In genomic region chr16:57372372-57373116, GRCh38 we compare ENCODE assay signal across 8 cellular contexts. TPM values are rescaled to one million over a fixed set of nuclear protein-coding genes. Genes with fewer than 3 reads are reported as not detected.
DNase-seq lines count a peak whose midpoint lies in the region; ATAC-seq and TF ChIP-seq lines count a peak whose summit lies in the region.

CX3CL1 (plus strand) TSS chr16:57372490; CDS start chr16:57372569, 79 bp downstream.

- H3K4me1 Mint-ChIP-seq in nephron, result peaks cover 23% of the 10 kb centered on the region

- DNase-seq in BE2C, result peak; percentile 90
- DNase-seq in NCI-H82 treated with DMSO at 0.1 percent for 48 hours (lab: John Stamatoyannopoulos, UW; ENCODE audit: unreplicated experiment), result peak; percentile 7
- DNase-seq in fibroblast of the aortic adventitia (ENCODE audit: low read depth), result peak; percentile 50
- DNase-seq in HCEC 1CT, result no peak
- no peak for DNase-seq in NAMALWA (ENCODE audit: low spot score)
- DNase-seq in activated CD4-positive, CD25-positive, alpha-beta regulatory T cell treated with anti-CD3 and anti-CD28 coated beads, Interleukin-2, amount 50 U/mL, for 72 hours, result no peak

- no peaks in the 10 kb centered on the region for H3K9me3 Mint-ChIP-seq in nephron

- peaks cover 24% of the 10 kb centered on the region for H3K4me1 ChIP-seq in BE2C

- H3K36me3 Mint-ChIP-seq in nephron (ENCODE audit: low read depth), result no peaks in the 10 kb centered on the region

- no peaks in the 10 kb centered on the region for H3K27me3 ChIP-seq in BE2C

- H3K9me3 ChIP-seq in BE2C, result no peaks in the 10 kb centered on the region

- H3K27me3 Mint-ChIP-seq in nephron (ENCODE audit: low read depth), result peaks cover 3% of the 10 kb centered on the region

- peak within 1 kb of the TSS; percentile 76 to 88 (median 87) for H3K4me3 Mint-ChIP-seq in nephron

- ATAC-seq in HG03520 (IDR thresholded peaks at IDR 0.05; ENCODE audit: unreplicated experiment), result no peak

- H3K27ac Mint-ChIP-seq in nephron, result peak within 1 kb of the TSS; percentile 80 to 93 (median 92)

- TF ChIP-seq CTCF in BE2C (IDR thresholded peaks at IDR 0.05; ENCODE audit: low read depth, low read length) (peak; percentile 47), fibroblast of the aortic adventitia (IDR thresholded peaks at IDR 0.05; ENCODE audit: insufficient read depth, low read length) (peak; percentile 8), nephron (IDR thresholded peaks at IDR 0.05; ENCODE audit: unreplicated experiment in 3 of 3) (peak; percentile 28 to 39 (median 31))

- H3K36me3 ChIP-seq in BE2C, result no peaks in the 10 kb centered on the region

- H3K4me3 ChIP-seq in BE2C (ENCODE audit: low read depth, low read length) (peak within 1 kb of the TSS; percentile 81), fibroblast of the aortic adventitia (ENCODE audit: low read depth, low read length) (peak within 1 kb of the TSS; percentile 53)

RNA-seq across cellular contexts. Expression of gene CX3CL1, which starts in this region (rescaled TPM):
- 49.0 TPM for polyA plus RNA-seq in BE2C (2012; ENCODE audit: insufficient read depth, insufficient read length, low read depth)
- total RNA-seq in fibroblast of the aortic adventitia (ENCODE audit: low replicate concordance), result 0.18 and 0.33 TPM in 2 replicates

Comparison
In these comparisons a context has a peak if more than half of its experiments do, and no peak if none do; other contexts are left out.
1. Peak in DNase-seq and H3K4me3 ChIP-seq in fibroblast of the aortic adventitia; RNA of the gene not detected or under 1 TPM.
2. DNase-seq: peak in BE2C (single experiment) and NCI-H82 treated with DMSO at 0.1 percent for 48 hours (single experiment); none in HCEC 1CT (single experiment), NAMALWA (single experiment) and activated CD4-positive, CD25-positive, alpha-beta regulatory T cell treated with anti-CD3 and anti-CD28 coated beads, Interleukin-2, amount 50 U/mL, for 72 hours (single experiment).
3. Peak in every context shown above with its lines, with median percentiles within 50 percentile points of each other: CTCF ChIP-seq.